21 cellular contexts compared by ENCODE assay signal in the genomic region with DNA sequence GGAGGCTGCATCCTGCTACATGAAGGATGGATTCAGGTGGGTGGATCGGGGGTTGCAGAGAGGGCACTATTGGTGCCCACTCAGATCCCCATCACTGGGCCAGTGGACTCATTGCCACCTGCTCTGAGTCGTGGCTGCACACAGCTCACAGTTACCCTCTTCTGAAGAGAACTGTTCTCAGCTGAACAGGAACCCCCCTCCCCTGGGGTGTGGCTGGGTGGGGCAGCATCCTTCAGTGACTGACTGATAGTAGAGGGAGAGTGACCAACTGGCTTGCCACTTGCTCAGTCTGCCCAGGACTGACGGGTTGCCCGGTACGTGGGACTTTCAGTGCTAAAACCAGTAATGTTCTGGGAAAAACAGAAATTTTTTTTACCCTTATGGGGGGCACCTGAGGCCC.
DNase-seq lines count a peak whose midpoint lies in the region; ATAC-seq and TF ChIP-seq lines count a peak whose summit lies in the region.
"Had no signal": no experiment of that assay in that cellular context is flagged by ENCODE, and none has a peak within 500 bp of the region (broad histone marks: within the 10 kb centered on the region; RNA-seq: fewer than 3 reads in every experiment).

No MANE protein-coding gene starts in this region.

- no peak overlapping the region for H3K4me3 Mint-ChIP-seq in stimulated activated naive CD8-positive, alpha-beta T cell treated with anti-CD3 and anti-CD28 coated beads, Interleukin-15, amount 100 ng/mL, for 72 hours
- H3K4me3 Mint-ChIP-seq: B cell; CD4-positive, alpha-beta memory T cell; CD8-positive, alpha-beta memory T cell had no signal

- H3K4me1 Mint-ChIP-seq in stimulated activated naive CD8-positive, alpha-beta T cell treated with anti-CD3 and anti-CD28 coated beads, Interleukin-15, amount 100 ng/mL, for 72 hours = no peaks in the 10 kb centered on the region
- H3K4me1 Mint-ChIP-seq: B cell; CD4-positive, alpha-beta memory T cell; CD8-positive, alpha-beta memory T cell had no signal

- no peaks in the 10 kb centered on the region for H3K27me3 Mint-ChIP-seq in stimulated activated naive CD8-positive, alpha-beta T cell treated with anti-CD3 and anti-CD28 coated beads, Interleukin-15, amount 100 ng/mL, for 72 hours
- H3K27me3 Mint-ChIP-seq: B cell had no signal

- DNase-seq in stimulated activated naive CD8-positive, alpha-beta T cell treated with anti-CD3 and anti-CD28 coated beads, Interleukin-15, amount 100 ng/mL, for 72 hours = no peak
- no peak for DNase-seq in stimulated activated naive CD8-positive, alpha-beta T cell treated with anti-CD3 and anti-CD28 coated beads, Interleukin-15, Interleukin-2, amounts not matched to agents 100 U/mL and 50 U/mL, for 24 hours
- DNase-seq in mesenteric fat pad (ENCODE audit: low spot score) (peak; percentile 86), omental fat pad (ENCODE audit: low spot score) (no peak), hepatic stellate cell (ENCODE audit: low spot score) (no peak), hypothalamus (lab: John Stamatoyannopoulos, UW) (no peak)
- DNase-seq: AML-193; CD4-positive, alpha-beta memory T cell; CD8-positive, alpha-beta memory T cell; COR-L47; DMS 273 treated with DMSO at 0.1 percent for 48 hours; DMS153; DMS53; DMS79; DND-41; EL; GDM1 had no signal

- H3K27ac Mint-ChIP-seq in stimulated activated naive CD8-positive, alpha-beta T cell treated with anti-CD3 and anti-CD28 coated beads, Interleukin-15, amount 100 ng/mL, for 72 hours = no peak overlapping the region
- H3K27ac Mint-ChIP-seq: B cell; CD4-positive, alpha-beta memory T cell had no signal

- H3K9me3 Mint-ChIP-seq in stimulated activated naive CD8-positive, alpha-beta T cell treated with anti-CD3 and anti-CD28 coated beads, Interleukin-15, amount 100 ng/mL, for 72 hours = no peaks in the 10 kb centered on the region

- ATAC-seq in stimulated activated naive CD8-positive, alpha-beta T cell treated with anti-CD3 and anti-CD28 coated beads, Interleukin-15, amount 100 ng/mL, for 72 hours = peak; percentile 33
- ATAC-seq in stimulated activated naive CD8-positive, alpha-beta T cell treated with anti-CD3 and anti-CD28 coated beads, Interleukin-15, Interleukin-2, amounts not matched to agents 100 U/mL and 50 U/mL, for 24 hours = no peak
- ATAC-seq in omental fat pad (ENCODE audit: low FRiP score) (peak; percentile 19), HG03095 (IDR thresholded peaks at IDR 0.05; ENCODE audit: unreplicated experiment) (no peak)
- ATAC-seq: A549, GM12878 had no signal

- TF ChIP-seq CTCF in omental fat pad (IDR thresholded peaks at IDR 0.05) = no peak

Comparison
In these comparisons a context has a peak if more than half of its experiments do, and no peak if none do; other contexts are left out.
1. ATAC-seq: peak in stimulated activated naive CD8-positive, alpha-beta T cell treated with anti-CD3 and anti-CD28 coated beads, Interleukin-15, amount 100 ng/mL, for 72 hours (single experiment) and omental fat pad (single experiment); none in stimulated activated naive CD8-positive, alpha-beta T cell treated with anti-CD3 and anti-CD28 coated beads, Interleukin-15, Interleukin-2, amounts not matched to agents 100 U/mL and 50 U/mL, for 24 hours (single experiment) and HG03095 (single experiment).